In the genomic region with DNA sequence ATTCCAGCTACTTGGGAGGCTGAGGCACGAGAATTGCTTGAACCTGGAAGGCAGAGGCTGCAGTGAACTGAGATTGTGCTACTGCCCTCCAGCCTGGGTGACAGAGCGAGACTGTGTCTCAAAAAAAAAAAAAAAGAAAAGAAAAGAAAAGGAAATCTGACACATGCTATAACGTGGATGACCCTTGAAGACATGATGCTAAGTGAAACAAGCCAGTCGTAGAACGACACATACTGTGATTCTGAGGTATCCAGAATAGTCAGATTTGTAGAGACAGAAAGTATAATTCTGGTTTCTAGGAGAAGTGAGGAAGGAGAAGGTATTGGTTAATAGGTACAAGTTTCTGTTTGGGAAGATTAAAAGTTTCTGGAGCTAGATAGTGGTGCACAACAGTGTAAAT, we compare ENCODE assay signal across 24 cellular contexts.
"Had no signal": no experiment of that assay in that cellular context is flagged by ENCODE, and none has a peak within 500 bp of the region (broad histone marks: within the 10 kb centered on the region; RNA-seq: fewer than 3 reads in every experiment).

No MANE protein-coding gene starts in this region.

- H3K4me1 Mint-ChIP-seq: activated naive CD4-positive, alpha-beta T cell treated with anti-CD3 and anti-CD28 coated beads, Interleukin-2, amount 10 ng/mL, durations not matched to agents 7 days and 5 days; activated naive CD8-positive, alpha-beta T cell treated with anti-CD3 and anti-CD28 coated beads, Interleukin-2, amount 10 ng/mL, durations not matched to agents 7 days and 5 days; central memory CD8-positive, alpha-beta T cell; endodermal cell had no signal

- H3K36me3 Mint-ChIP-seq: activated naive CD4-positive, alpha-beta T cell treated with anti-CD3 and anti-CD28 coated beads, Interleukin-2, amount 10 ng/mL, durations not matched to agents 7 days and 5 days; activated naive CD8-positive, alpha-beta T cell treated with anti-CD3 and anti-CD28 coated beads, Interleukin-2, amount 10 ng/mL, durations not matched to agents 7 days and 5 days had no signal

- H3K27ac Mint-ChIP-seq: activated CD4-positive, alpha-beta T cell treated with anti-CD3 and anti-CD28 coated beads, Interleukin-2, amount 10 ng/mL, durations not matched to agents 7 days and 5 days; activated CD8-positive, alpha-beta T cell treated with anti-CD3 and anti-CD28 coated beads for 36 hours; activated naive CD4-positive, alpha-beta T cell treated with anti-CD3 and anti-CD28 coated beads, Interleukin-2, amount 10 ng/mL, durations not matched to agents 7 days and 5 days; activated naive CD8-positive, alpha-beta T cell treated with anti-CD3 and anti-CD28 coated beads, Interleukin-2, amount 10 ng/mL, durations not matched to agents 7 days and 5 days; dendritic cell treated with granulocyte-macrophage colony-stimulating factor and Interleukin-4, amounts not matched to agents 40 ng/mL and 50 ng/mL, for 4 days; endodermal cell had no signal

- H3K4me3 Mint-ChIP-seq: activated CD4-positive, alpha-beta T cell treated with anti-CD3 and anti-CD28 coated beads, Interleukin-2, amount 10 ng/mL, durations not matched to agents 7 days and 5 days; activated CD8-positive, alpha-beta T cell treated with anti-CD3 and anti-CD28 coated beads for 36 hours; activated naive CD4-positive, alpha-beta T cell treated with anti-CD3 and anti-CD28 coated beads, Interleukin-2, amount 10 ng/mL, durations not matched to agents 7 days and 5 days; activated naive CD8-positive, alpha-beta T cell treated with anti-CD3 and anti-CD28 coated beads, Interleukin-2, amount 10 ng/mL, durations not matched to agents 7 days and 5 days; central memory CD8-positive, alpha-beta T cell; dendritic cell treated with granulocyte-macrophage colony-stimulating factor and Interleukin-4, amounts not matched to agents 40 ng/mL and 50 ng/mL, for 4 days; endodermal cell had no signal

- DNase-seq: activated CD4-positive, alpha-beta T cell treated with anti-CD3 and anti-CD28 coated beads for 4 hours; activated CD4-positive, alpha-beta T cell treated with anti-CD3 and anti-CD28 coated beads, Interleukin-2, amount 10 ng/mL, durations not matched to agents 7 days and 5 days; activated CD4-positive, alpha-beta T cell treated with anti-CD3 and anti-CD28 coated beads, Interleukin-2, amount 50 U/mL, for 4 hours; activated CD4-positive, CD25-positive, alpha-beta regulatory T cell; activated CD4-positive, CD25-positive, alpha-beta regulatory T cell treated with anti-CD3 and anti-CD28 coated beads, Interleukin-2, amount 50 U/mL, for 72 hours; activated CD8-positive, alpha-beta memory T cell treated with anti-CD3 and anti-CD28 coated beads for 24 hours; activated CD8-positive, alpha-beta T cell treated with anti-CD3 and anti-CD28 coated beads for 36 hours; activated effector memory CD4-positive, alpha-beta T cell treated with Interleukin-2 at 50 U/mL for 16 hours; activated gamma-delta T cell treated with Interleukin-2 at 50 U/mL for 16 hours; activated naive CD4-positive, alpha-beta T cell treated with anti-CD3 and anti-CD28 coated beads, Interleukin-2, amount 10 ng/mL, durations not matched to agents 7 days and 5 days; activated naive CD8-positive, alpha-beta T cell treated with anti-CD3 and anti-CD28 coated beads, Interleukin-2, amount 10 ng/mL, durations not matched to agents 7 days and 5 days; activated T-cell treated with anti-CD3 and anti-CD28 coated beads, Interleukin-2, amount 50 U/mL, for 48 hours; amniotic stem cell; anterior cingulate cortex; brain microvascular endothelial cell; dorsolateral prefrontal cortex; effector memory CD4-positive, alpha-beta T cell; endodermal cell; foreskin fibroblast; head of caudate nucleus; T-helper 2 cell had no signal

- ATAC-seq: activated CD8-positive, alpha-beta T cell treated with anti-CD3 and anti-CD28 coated beads for 36 hours; esophagus mucosa had no signal

- H3K9me3 Mint-ChIP-seq: activated CD4-positive, alpha-beta T cell treated with anti-CD3 and anti-CD28 coated beads, Interleukin-2, amount 10 ng/mL, durations not matched to agents 7 days and 5 days; activated CD8-positive, alpha-beta T cell treated with anti-CD3 and anti-CD28 coated beads for 36 hours; activated naive CD4-positive, alpha-beta T cell treated with anti-CD3 and anti-CD28 coated beads, Interleukin-2, amount 10 ng/mL, durations not matched to agents 7 days and 5 days; activated naive CD8-positive, alpha-beta T cell treated with anti-CD3 and anti-CD28 coated beads, Interleukin-2, amount 10 ng/mL, durations not matched to agents 7 days and 5 days; central memory CD8-positive, alpha-beta T cell; dendritic cell treated with granulocyte-macrophage colony-stimulating factor and Interleukin-4, amounts not matched to agents 40 ng/mL and 50 ng/mL, for 4 days; endodermal cell had no signal
